Comparison of ENCODE assay signal across 17 cellular contexts in the genomic region with DNA sequence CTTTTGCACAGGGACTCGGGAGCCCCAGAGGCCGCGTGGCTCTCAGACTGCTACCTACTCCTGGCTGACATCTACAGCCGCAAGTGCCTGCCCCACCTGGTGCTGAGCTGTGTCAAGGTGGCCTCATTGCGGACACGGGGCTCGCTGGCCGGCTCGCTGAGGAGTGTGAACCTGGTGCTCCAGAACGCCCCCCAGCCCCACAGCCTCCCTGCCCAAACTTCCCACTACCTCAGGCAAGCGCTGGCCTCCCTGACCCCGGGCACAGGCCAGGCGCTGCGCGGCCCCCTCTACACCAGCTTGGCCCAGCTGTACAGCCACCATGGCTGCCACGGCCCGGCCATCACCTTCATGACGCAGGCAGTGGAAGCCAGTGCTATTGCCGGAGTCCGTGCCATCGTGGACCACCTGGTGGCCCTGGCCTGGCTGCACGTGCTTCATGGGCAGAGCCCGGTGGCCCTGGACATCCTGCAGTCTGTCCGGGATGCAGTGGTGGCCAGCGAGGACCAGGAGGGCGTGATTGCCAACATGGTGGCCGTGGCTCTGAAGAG. TPM values are rescaled to one million over a fixed set of nuclear protein-coding genes. Genes with fewer than 3 reads are reported as not detected.
A peak's percentile ranks its signal among the peaks of the same experiment; 100 is the strongest.
DNase-seq lines count a peak whose midpoint lies in the region; ATAC-seq and TF ChIP-seq lines count a peak whose summit lies in the region.
"Had no signal": no experiment of that assay in that cellular context is flagged by ENCODE, and none has a peak within 500 bp of the region (broad histone marks: within the 10 kb centered on the region; RNA-seq: fewer than 3 reads in every experiment).

No MANE protein-coding gene starts in this region.

- TF ChIP-seq POLR2A in stomach (IDR thresholded peaks at IDR 0.05), result no peak

- H3K27ac ChIP-seq in HL-60 (replicated peaks), result peak overlapping the region; percentile 57
- peak overlapping the region; percentile 25 for H3K27ac ChIP-seq in layer of hippocampus (ENCODE audit: low read depth, low read length)
- H3K27ac ChIP-seq in stomach, result peak overlapping the region; percentile 59 to 74 (median 64)
- H3K27ac ChIP-seq: cardiac muscle cell had no signal

- TF ChIP-seq EP300 in stomach (IDR thresholded peaks at IDR 0.05), result no peak

- DNase-seq in HL-60 (ENCODE audit: low read depth in 1 of 2, low spot score in 1 of 2), result no peak
- no peak for DNase-seq in WTC11 (ENCODE audit: low spot score)
- DNase-seq in stomach, result no peak
- DNase-seq in ACHN, result no peak
- no peak for DNase-seq in ecto neural progenitor cell (ENCODE audit: low spot score)
- DNase-seq in stimulated activated naive CD8-positive, alpha-beta T cell treated with anti-CD3 and anti-CD28 coated beads, Interleukin-15, Interleukin-2, amounts not matched to agents 100 U/mL and 50 U/mL, for 24 hours, result no peak
- no peak for DNase-seq in natural killer cell
- DNase-seq: endodermal cell, NCI-H526 treated with DMSO at 0.1 percent for 48 hours had no signal

- H3K4me1 Mint-ChIP-seq in WTC11 (peaks cover 18% of the 10 kb centered on the region), natural killer cell (peaks cover 0 to 12% of the 10 kb centered on the region in 2 donors)

- no peak overlapping the region for H3K4me3 ChIP-seq in HL-60 (replicated peaks; ENCODE audit: insufficient read depth, low read length)
- H3K4me3 ChIP-seq in stomach, result no peak overlapping the region
- H3K4me3 ChIP-seq: cardiac muscle cell had no signal

- H3K4me1 ChIP-seq in stomach, result peaks cover 26 to 51% (median 33%) of the 10 kb centered on the region in 4 donors

- H3K27me3 ChIP-seq in HL-60 (ENCODE audit: insufficient read depth, poor library complexity, severe bottlenecking), result no peaks in the 10 kb centered on the region
- no peaks in the 10 kb centered on the region for H3K27me3 ChIP-seq in layer of hippocampus (ENCODE audit: control insufficient read depth, insufficient read depth, low read length)
- H3K27me3 ChIP-seq in stomach, result no peaks in the 10 kb centered on the region
- H3K27me3 ChIP-seq: cardiac muscle cell had no signal

- H3K9me3 Mint-ChIP-seq in WTC11 (no peaks in the 10 kb centered on the region), natural killer cell (no peaks in the 10 kb centered on the region)
- H3K9me3 Mint-ChIP-seq: activated naive CD8-positive, alpha-beta T cell treated with anti-CD3 and anti-CD28 coated beads for 36 hours; activated T-cell treated with anti-CD3 and anti-CD28 coated beads, Interleukin-2, amount 50 U/mL, for 24 hours; CD8-positive, alpha-beta memory T cell; endodermal cell; stimulated activated naive CD8-positive, alpha-beta T cell treated with anti-CD3 and anti-CD28 coated beads, Interleukin-15, amount 100 ng/mL, for 72 hours; T-helper 2 cell treated with Interferon-gamma antibody and Interleukin-4, amounts not matched to agents 5 μg/mL and 100 μg/mL, for 36 hours had no signal

- in situ Hi-C loops in ACHN (cut with HindIII; ENCODE audit: low pct_ligation_motif_present, low pct_unique_long_range_greater_than_20kb, low sequenced_read_pairs), result no loop called here

- ATAC-seq in WTC11, result no peak
- ATAC-seq in stimulated activated naive CD8-positive, alpha-beta T cell treated with anti-CD3 and anti-CD28 coated beads, Interleukin-15, Interleukin-2, amounts not matched to agents 100 U/mL and 50 U/mL, for 24 hours, result no peak
- ATAC-seq in natural killer cell, result no peak

- CTCF ChIA-PET in WTC11 (lab: Charles Lee), result interaction anchor here (1.0 to 6.5 kb wide), 4 partner anchors 48 to 183 kb away, joined by 3 to 55 read pairs (median 5); no protein-coding TSS in a partner anchor

- H3K36me3 ChIP-seq in stomach, result peaks cover 26 to 70% (median 50%) of the 10 kb centered on the region in 4 donors
- H3K36me3 ChIP-seq: cardiac muscle cell had no signal

- H3K9me3 ChIP-seq in stomach, result no peaks in the 10 kb centered on the region

- POLR2A ChIA-PET in WTC11 (lab: Charles Lee), result no interaction called here

- no peaks in the 10 kb centered on the region for H3K36me3 Mint-ChIP-seq in WTC11
- no peaks in the 10 kb centered on the region for H3K36me3 Mint-ChIP-seq in natural killer cell

- H3K27me3 Mint-ChIP-seq in WTC11 (ENCODE audit: low read depth) (no peaks in the 10 kb centered on the region), natural killer cell (ENCODE audit: low read depth in 2 of 2) (no peaks in the 10 kb centered on the region)
- H3K27me3 Mint-ChIP-seq: activated naive CD8-positive, alpha-beta T cell treated with anti-CD3 and anti-CD28 coated beads for 36 hours; activated T-cell treated with anti-CD3 and anti-CD28 coated beads, Interleukin-2, amount 50 U/mL, for 24 hours; CD8-positive, alpha-beta memory T cell had no signal

- intact Hi-C loops in stomach (cut with DNase I; ENCODE audit: low total_unique reads) (no loop called here), natural killer cell (cut with micrococcal nuclease) (no loop called here)

- TF ChIP-seq CTCF in HL-60 (IDR thresholded peaks at IDR 0.05; ENCODE audit: insufficient read depth, low read length), result no peak
- no peak for TF ChIP-seq CTCF in WTC11 (IDR thresholded peaks at IDR 0.05)
- TF ChIP-seq CTCF in stomach (IDR thresholded peaks at IDR 0.05), result no peak
- TF ChIP-seq CTCF in natural killer cell (IDR thresholded peaks at IDR 0.05), result no peak

- no peak overlapping the region for H3K4me3 Mint-ChIP-seq in WTC11
- no peak overlapping the region for H3K4me3 Mint-ChIP-seq in natural killer cell
- H3K4me3 Mint-ChIP-seq: activated naive CD8-positive, alpha-beta T cell treated with anti-CD3 and anti-CD28 coated beads for 36 hours; endodermal cell had no signal

- WGBS in stomach, 5 donors, result 74 to 100% (median 90%) methylated on average over 1 to 27 of the region's 27 CpGs

- H3K27ac Mint-ChIP-seq in WTC11 (no peak overlapping the region), natural killer cell (no peak overlapping the region)
- H3K27ac Mint-ChIP-seq: endodermal cell; T-helper 2 cell treated with Interferon-gamma antibody and Interleukin-4, amounts not matched to agents 5 μg/mL and 100 μg/mL, for 36 hours had no signal

TF ChIP-seq in WTC11, 78 proteins besides CTCF, POLR2A, EP300 and RAD21:
- TF ChIP-seq RELA (CRISPR knock-in tag; IDR thresholded peaks at IDR 0.05; ENCODE audit: borderline replicate concordance) (peak; percentile 68; the same call in 1 of the 2 replicates), NFYB (CRISPR knock-in tag; conservative IDR thresholded peaks at IDR 0.05; ENCODE audit: low read depth) (no peak)
TF ChIP-seq in WTC11: peak in this region for 1.

RNA-seq across cellular contexts. Expression of gene SH3TC1, which starts 28.8 kb away (rescaled TPM):
- total RNA-seq in WTC11 (2021) (0.42 to 0.64 TPM (median 0.55 TPM) in 3 replicates), stomach (10 to 100 TPM; 22.8 to 96.2 (median 52.5) TPM), natural killer cell (10 to 100 TPM; 50.1 to 61.7 (median 54.9) TPM)
- 10 to 100 TPM; 12.0 to 18.2 (median 13.9) TPM for polyA plus RNA-seq in stomach

RNA-seq across cellular contexts. Expression of gene HTRA3, which starts 41.7 kb away (rescaled TPM):
- total RNA-seq in WTC11 (2021) (2.3 to 5.5 TPM (median 4.8 TPM) in 3 replicates), stomach (10 to 100 TPM; 15.6 to 26.8 (median 24.6) TPM), natural killer cell (not detected)
- polyA plus RNA-seq in stomach, result 1 to 10 TPM; 6.6 to 9.9 (median 7.9) TPM
- total RNA-seq: activated naive CD8-positive, alpha-beta T cell treated with anti-CD3 and anti-CD28 coated beads for 36 hours; CD8-positive, alpha-beta memory T cell; HT-29 had no signal
- polyA plus RNA-seq: CD8-positive, alpha-beta memory T cell had no signal

Comparison
In these comparisons a context has a peak if more than half of its experiments do, and no peak if none do; other contexts are left out.
1. RNA of gene SH3TC1, which starts 28.8 kb away (total RNA-seq): 50.1 to 61.7 TPM in natural killer cell and 22.8 to 96.2 TPM in stomach; 0.42 to 0.64 TPM in WTC11; every median in the first group is over 10 times any median in the second.
2. Peak in every context shown above with its lines, with median percentiles within 50 percentile points of each other: H3K27ac ChIP-seq.